In genomic region chr5:50606179-50606578, GRCh38 we compare ENCODE assay signal across 1 cellular context.
A peak's percentile ranks its signal among the peaks of the same experiment; 100 is the strongest.
TF ChIP-seq lines count a peak whose summit lies in the region.

No MANE protein-coding gene starts in this region.

TF ChIP-seq in GM12878, 131 proteins besides CTCF, POLR2A, EP300 and RAD21 (continued from another document):
- peak; percentile 86 for TF ChIP-seq SKIL (IDR thresholded peaks at IDR 0.05; ENCODE audit: low read depth, poor library complexity, severe bottlenecking)
- no peak for TF ChIP-seq SMAD5 (IDR thresholded peaks at IDR 0.05; ENCODE audit: low read depth)
- peak; percentile 82; the same call in 1 of the 2 replicates for TF ChIP-seq ZNF217 (IDR thresholded peaks at IDR 0.05)
- TF ChIP-seq JUNB (IDR thresholded peaks at IDR 0.05) = peak; percentile 62
- TF ChIP-seq CBX5 (IDR thresholded peaks at IDR 0.05; ENCODE audit: low read depth) = no peak
- TF ChIP-seq BACH1 (IDR thresholded peaks at IDR 0.05; ENCODE audit: borderline replicate concordance) = peak; percentile 63; the same call in 1 of the 2 replicates
- TF ChIP-seq ZSCAN29 (IDR thresholded peaks at IDR 0.05) = no peak
- no peak for TF ChIP-seq IRF5 (IDR thresholded peaks at IDR 0.05; ENCODE audit: borderline replicate concordance)
- TF ChIP-seq DPF2 (IDR thresholded peaks at IDR 0.05) = peak; percentile 77
- peak; percentile 53; the same call in 1 of the 2 replicates for TF ChIP-seq BCL11A (IDR thresholded peaks at IDR 0.05; ENCODE audit: low read depth, low read length)
- peak; percentile 61; the same call in 1 of the 2 replicates for TF ChIP-seq JUND (IDR thresholded peaks at IDR 0.05; ENCODE audit: low read depth, low read length)
- TF ChIP-seq MTA2 (IDR thresholded peaks at IDR 0.05; ENCODE audit: low read depth) = peak; percentile 96
- no peak for TF ChIP-seq CBFB (IDR thresholded peaks at IDR 0.05; ENCODE audit: low read depth)
- peak; percentile 59 for TF ChIP-seq ATF7 (IDR thresholded peaks at IDR 0.05; ENCODE audit: low read depth)
- TF ChIP-seq NBN (IDR thresholded peaks at IDR 0.05) = peak; percentile 43; the same call in 1 of the 2 replicates
- no peak for TF ChIP-seq ZBTB33 (IDR thresholded peaks at IDR 0.05)
- TF ChIP-seq RCOR1 (conservative IDR thresholded peaks at IDR 0.05; ENCODE audit: low read depth, low read length) = no peak
- TF ChIP-seq IKZF2 (IDR thresholded peaks at IDR 0.05) = peak; percentile 13 to 70; a peak in 1 of 4 replicates
- peak; percentile 60; the same call in 1 of the 2 replicates for TF ChIP-seq BMI1 (IDR thresholded peaks at IDR 0.05; ENCODE audit: borderline replicate concordance)
- peak; percentile 53; the same call in 1 of the 2 replicates for TF ChIP-seq IRF4 (IDR thresholded peaks at IDR 0.05; ENCODE audit: low read depth, low read length)
- TF ChIP-seq ZNF384 (IDR thresholded peaks at IDR 0.05; ENCODE audit: borderline replicate concordance, low read depth, low read length) = no peak
